ENCODE assay signal across 10 cellular contexts in genomic region chr2:152499411-152499810, GRCh38.
DNase-seq lines count a peak whose midpoint lies in the region; ATAC-seq and TF ChIP-seq lines count a peak whose summit lies in the region.
"Had no signal": no experiment of that assay in that cellular context is flagged by ENCODE, and none has a peak within 500 bp of the region (broad histone marks: within the 10 kb centered on the region; RNA-seq: fewer than 3 reads in every experiment).

No MANE protein-coding gene starts in this region.

- H3K27me3 ChIP-seq in heart right ventricle (no peaks in the 10 kb centered on the region), upper lobe of left lung (no peaks in the 10 kb centered on the region)

- WGBS in heart right ventricle, 2 donors = 92 to 93% methylated on average over 3 of the region's 3 CpGs
- WGBS in upper lobe of left lung, 2 donors = 85 to 92% methylated on average over 3 of the region's 3 CpGs

- peaks cover 0 to 46% (median 24%) of the 10 kb centered on the region in 9 donors for H3K4me1 ChIP-seq in heart right ventricle
- peaks cover 3 to 11% (median 6%) of the 10 kb centered on the region in 4 donors for H3K4me1 ChIP-seq in upper lobe of left lung

- H3K4me3 ChIP-seq in heart right ventricle = peak overlapping the region in 1 of 10 donors; percentile 10
- no peak overlapping the region for H3K4me3 ChIP-seq in upper lobe of left lung

- H3K36me3 Mint-ChIP-seq in dendritic cell treated with granulocyte-macrophage colony-stimulating factor and Interleukin-4, amounts not matched to agents 40 ng/mL and 50 ng/mL, for 4 days (ENCODE audit: low read depth) = no peaks in the 10 kb centered on the region
- peaks cover 13% of the 10 kb centered on the region for H3K36me3 Mint-ChIP-seq in neural crest cell (ENCODE audit: low read depth)
- H3K36me3 Mint-ChIP-seq in activated CD4-positive, alpha-beta T cell treated with anti-CD3 and anti-CD28 coated beads, Interleukin-2, amount 10 ng/mL, durations not matched to agents 24 days and 14 days (ENCODE audit: low read depth) = no peaks in the 10 kb centered on the region

- H3K27me3 Mint-ChIP-seq in dendritic cell treated with granulocyte-macrophage colony-stimulating factor and Interleukin-4, amounts not matched to agents 40 ng/mL and 50 ng/mL, for 4 days = no peaks in the 10 kb centered on the region
- no peaks in the 10 kb centered on the region for H3K27me3 Mint-ChIP-seq in neural crest cell (ENCODE audit: low read depth)
- no peaks in the 10 kb centered on the region for H3K27me3 Mint-ChIP-seq in activated CD4-positive, alpha-beta T cell treated with anti-CD3 and anti-CD28 coated beads, Interleukin-2, amount 10 ng/mL, durations not matched to agents 24 days and 14 days

- ATAC-seq in heart right ventricle = no peak
- ATAC-seq in Right ventricle myocardium inferior = no peak
- no peak for ATAC-seq in upper lobe of left lung (ENCODE audit: low FRiP score in 2 of 2)

- H3K4me3 Mint-ChIP-seq in dendritic cell treated with granulocyte-macrophage colony-stimulating factor and Interleukin-4, amounts not matched to agents 40 ng/mL and 50 ng/mL, for 4 days = no peak overlapping the region
- H3K4me3 Mint-ChIP-seq in neural crest cell = no peak overlapping the region
- no peak overlapping the region for H3K4me3 Mint-ChIP-seq in activated CD4-positive, alpha-beta T cell treated with anti-CD3 and anti-CD28 coated beads, Interleukin-2, amount 10 ng/mL, durations not matched to agents 24 days and 14 days

- TF ChIP-seq POLR2A in upper lobe of left lung (IDR thresholded peaks at IDR 0.05) = no peak

- H3K9me3 Mint-ChIP-seq in dendritic cell treated with granulocyte-macrophage colony-stimulating factor and Interleukin-4, amounts not matched to agents 40 ng/mL and 50 ng/mL, for 4 days = peaks cover 11% of the 10 kb centered on the region
- H3K9me3 Mint-ChIP-seq in neural crest cell = peaks cover 9% of the 10 kb centered on the region
- H3K9me3 Mint-ChIP-seq in activated CD4-positive, alpha-beta T cell treated with anti-CD3 and anti-CD28 coated beads, Interleukin-2, amount 10 ng/mL, durations not matched to agents 24 days and 14 days = no peaks in the 10 kb centered on the region

- H3K36me3 ChIP-seq in heart right ventricle (no peaks in the 10 kb centered on the region), upper lobe of left lung (no peaks in the 10 kb centered on the region)

- no peak for DNase-seq in heart right ventricle
- DNase-seq in Right ventricle myocardium inferior (ENCODE audit: missing footprints) = no peak
- DNase-seq in neural crest cell (ENCODE audit: low read depth, low spot score) = no peak
- no peak for DNase-seq in upper lobe of left lung
- DNase-seq in NOMO-1 (lab: John Stamatoyannopoulos, UW; ENCODE audit: unreplicated experiment in 2 of 2) = no peak
- DNase-seq in NCI-H1930 (lab: John Stamatoyannopoulos, UW) = no peak
- DNase-seq in activated CD4-positive, alpha-beta T cell treated with anti-CD3 and anti-CD28 coated beads, Interleukin-2, amount 10 ng/mL, durations not matched to agents 24 days and 14 days = no peak
- DNase-seq: activated gamma-delta T cell treated with Interleukin-2 at 50 U/mL for 16 hours, NCI-H69 had no signal

- no peak for TF ChIP-seq EP300 in upper lobe of left lung (IDR thresholded peaks at IDR 0.05)

- intact Hi-C loops in heart right ventricle (cut with DNase I) = loop anchor here in 1 of 10 donors (10.0 kb wide), 1 partner anchor 165 kb away; the partner anchor contains the start of gene FMNL2
- intact Hi-C loops in Right ventricle myocardium inferior (cut with DNase I) = loop anchor here (10.0 kb wide), 1 partner anchor 165 kb away; the partner anchor contains the start of gene FMNL2
- intact Hi-C loops in dendritic cell treated with granulocyte-macrophage colony-stimulating factor and Interleukin-4, amounts not matched to agents 40 ng/mL and 50 ng/mL, for 4 days (cut with micrococcal nuclease) = no loop called here
- intact Hi-C loops in activated CD4-positive, alpha-beta T cell treated with anti-CD3 and anti-CD28 coated beads, Interleukin-2, amount 10 ng/mL, durations not matched to agents 24 days and 14 days (cut with micrococcal nuclease) = no loop called here

- H3K9me3 ChIP-seq in heart right ventricle (peaks cover 0 to 12% (median 0%) of the 10 kb centered on the region in 11 donors), upper lobe of left lung (no peaks in the 10 kb centered on the region)

- H3K27ac ChIP-seq in heart right ventricle = peak overlapping the region; percentile 1 to 89 (median 44)
- H3K27ac ChIP-seq in upper lobe of left lung = peak overlapping the region in 3 of 4 donors; percentile 32 to 76 (median 50)

- no peak for TF ChIP-seq CTCF in heart right ventricle (IDR thresholded peaks at IDR 0.05)
- TF ChIP-seq CTCF in neural crest cell (conservative IDR thresholded peaks at IDR 0.05) = no peak
- no peak for TF ChIP-seq CTCF in upper lobe of left lung (IDR thresholded peaks at IDR 0.05)

- H3K27ac Mint-ChIP-seq in dendritic cell treated with granulocyte-macrophage colony-stimulating factor and Interleukin-4, amounts not matched to agents 40 ng/mL and 50 ng/mL, for 4 days = peak overlapping the region; percentile 70
- peak overlapping the region; percentile 92 for H3K27ac Mint-ChIP-seq in neural crest cell (ENCODE audit: unreplicated experiment)
- no peak overlapping the region for H3K27ac Mint-ChIP-seq in activated CD4-positive, alpha-beta T cell treated with anti-CD3 and anti-CD28 coated beads, Interleukin-2, amount 10 ng/mL, durations not matched to agents 24 days and 14 days

- peaks cover 30% of the 10 kb centered on the region for H3K4me1 Mint-ChIP-seq in dendritic cell treated with granulocyte-macrophage colony-stimulating factor and Interleukin-4, amounts not matched to agents 40 ng/mL and 50 ng/mL, for 4 days (ENCODE audit: low read depth)
- H3K4me1 Mint-ChIP-seq in neural crest cell = peaks cover 55% of the 10 kb centered on the region
- peaks cover 6% of the 10 kb centered on the region for H3K4me1 Mint-ChIP-seq in activated CD4-positive, alpha-beta T cell treated with anti-CD3 and anti-CD28 coated beads, Interleukin-2, amount 10 ng/mL, durations not matched to agents 24 days and 14 days
